In the genomic region with DNA sequence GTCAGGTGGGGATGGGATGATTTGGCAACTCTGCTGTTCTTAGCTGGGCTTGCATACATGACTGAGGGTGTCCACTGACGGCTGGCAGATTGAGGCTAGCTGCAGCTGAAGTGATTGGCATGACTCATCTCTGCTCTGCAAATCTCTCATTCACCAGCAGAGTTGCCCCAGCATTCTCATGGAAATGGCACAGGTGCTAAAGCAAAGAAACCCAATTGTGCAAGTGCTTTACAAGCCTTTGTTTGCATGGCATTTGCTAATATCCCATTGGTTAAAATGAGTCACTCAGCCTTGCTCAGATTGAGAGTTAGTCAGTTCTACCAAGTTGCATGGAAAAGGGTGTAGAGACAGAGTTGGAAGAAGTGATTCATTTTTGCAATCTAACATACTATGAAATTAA, we compare ENCODE assay signal across 15 cellular contexts.
DNase-seq lines count a peak whose midpoint lies in the region; ATAC-seq, FAIRE-seq and TF ChIP-seq lines count a peak whose summit lies in the region.
"Had no signal": no experiment of that assay in that cellular context is flagged by ENCODE, and none has a peak within 500 bp of the region (broad histone marks: within the 10 kb centered on the region; RNA-seq: fewer than 3 reads in every experiment).

No MANE protein-coding gene starts in this region.

- H2BK5ac ChIP-seq in mesenchymal stem cell (ENCODE audit: low read depth, low read length, poor library complexity, severe bottlenecking) = no peak overlapping the region

- intact Hi-C loops in upper lobe of right lung (cut with DNase I) = no loop called here

- H3K18ac ChIP-seq in mesenchymal stem cell (ENCODE audit: low read depth in 1 of 2, low read length in 2 of 2) = no peak overlapping the region

- no peak overlapping the region for H4K91ac ChIP-seq in mesenchymal stem cell (ENCODE audit: low read length)

- H3K14ac ChIP-seq in mesenchymal stem cell (ENCODE audit: low read length in 2 of 2) = no peak overlapping the region

- H2BK120ac ChIP-seq in mesenchymal stem cell (ENCODE audit: low read depth, low read length) = no peak overlapping the region

- H2AK5ac ChIP-seq in mesenchymal stem cell (ENCODE audit: low read length, severe bottlenecking) = no peak overlapping the region

- no peak overlapping the region for H3K9ac ChIP-seq in endodermal cell (ENCODE audit: extremely low read depth, low read length, poor library complexity, severe bottlenecking)
- no peak overlapping the region for H3K9ac ChIP-seq in mesenchymal stem cell (ENCODE audit: low read length)

- peak; percentile 27 for TF ChIP-seq CTCF in endodermal cell (conservative IDR thresholded peaks at IDR 0.05)
- no peak for TF ChIP-seq CTCF in upper lobe of right lung (IDR thresholded peaks at IDR 0.05)

- ATAC-seq in upper lobe of right lung = no peak
- ATAC-seq: left lung had no signal

- H3K27me3 Mint-ChIP-seq in endodermal cell (ENCODE audit: insufficient read depth) = no peaks in the 10 kb centered on the region

- no peak overlapping the region for H4K8ac ChIP-seq in mesenchymal stem cell (ENCODE audit: low read length)

- H2BK12ac ChIP-seq in mesenchymal stem cell (ENCODE audit: low read length in 2 of 2) = no peak overlapping the region

- H3K9me3 Mint-ChIP-seq in endodermal cell = peaks cover 64% of the 10 kb centered on the region

- no peak overlapping the region for H3K4me2 ChIP-seq in mesenchymal stem cell (ENCODE audit: low read length, poor library complexity, severe bottlenecking)

- H3K9me3 ChIP-seq in endodermal cell (ENCODE audit: control insufficient read depth, low read length) (no peaks in the 10 kb centered on the region), mesenchymal stem cell (ENCODE audit: control insufficient read depth, low read length) (peaks cover 7% of the 10 kb centered on the region), small intestine (ENCODE audit: control insufficient read depth, low read depth) (no peaks in the 10 kb centered on the region), upper lobe of right lung (no peaks in the 10 kb centered on the region)

- H3K36me3 ChIP-seq in endodermal cell (ENCODE audit: control insufficient read depth, insufficient read depth, low read length) (no peaks in the 10 kb centered on the region), mesenchymal stem cell (ENCODE audit: control insufficient read depth in 1 of 2, insufficient read depth in 2 of 2, low read depth in 1 of 2, low read length in 2 of 2) (no peaks in the 10 kb centered on the region), small intestine (ENCODE audit: control insufficient read depth in 2 of 2, insufficient read depth in 2 of 2, low read length in 2 of 2) (no peaks in the 10 kb centered on the region), upper lobe of right lung (no peaks in the 10 kb centered on the region)
- H3K36me3 ChIP-seq: left lung had no signal

- FAIRE-seq in small intestine (lab: Jason Lieb, UNC) = no peak
- FAIRE-seq: GM12891 had no signal

- DNase-seq in GM03348 (ENCODE audit: low spot score) (peak; percentile 6), M059J (ENCODE audit: low read depth) (peak; percentile 44), endodermal cell (peak; percentile 87), mesenchymal stem cell (peak; percentile 22), small intestine (no peak), NCI-H2107 treated with DMSO at 0.1 percent for 48 hours (lab: John Stamatoyannopoulos, UW; ENCODE audit: unreplicated experiment) (no peak), NCI-H345 (lab: John Stamatoyannopoulos, UW) (no peak), upper lobe of right lung (no peak)
- DNase-seq: amniotic stem cell; left lung; occipital lobe; stimulated activated CD4-positive, alpha-beta T cell treated with anti-CD3 and anti-CD28 coated beads, Interleukin-2, amount 100 ng/mL, for 24 hours; stimulated activated naive CD4-positive, alpha-beta T cell treated with Interleukin-2 at 50 U/mL for 16 hours had no signal

- H3K4me3 Mint-ChIP-seq in endodermal cell = no peak overlapping the region
- H3K4me3 Mint-ChIP-seq: T-helper 2 cell treated with Interferon-gamma antibody and Interleukin-4, amounts not matched to agents 5 μg/mL and 100 μg/mL, for 36 hours had no signal

- H3K36me3 Mint-ChIP-seq in endodermal cell (ENCODE audit: low read depth) = peaks cover 14% of the 10 kb centered on the region

- H2AFZ ChIP-seq in mesenchymal stem cell (ENCODE audit: low read depth, low read length) = no peak overlapping the region

- H3K27me3 ChIP-seq in endodermal cell (ENCODE audit: control insufficient read depth, insufficient read depth, low read length, poor library complexity, severe bottlenecking) (no peaks in the 10 kb centered on the region), mesenchymal stem cell (ENCODE audit: control insufficient read depth in 1 of 2, insufficient read depth in 1 of 2, low read length in 2 of 2) (no peaks in the 10 kb centered on the region), small intestine (ENCODE audit: control insufficient read depth in 2 of 2, insufficient read depth in 2 of 2, low read length in 2 of 2) (no peaks in the 10 kb centered on the region), upper lobe of right lung (no peaks in the 10 kb centered on the region)
- H3K27me3 ChIP-seq: left lung had no signal

- H3K4me1 ChIP-seq in endodermal cell (ENCODE audit: control insufficient read depth, insufficient read depth, low read length) (no peaks in the 10 kb centered on the region), mesenchymal stem cell (ENCODE audit: control insufficient read depth, insufficient read depth, low read depth, low read length) (no peaks in the 10 kb centered on the region), small intestine (ENCODE audit: control insufficient read depth in 2 of 2, insufficient read depth in 1 of 2, low read depth in 1 of 2, low read length in 1 of 2) (no peaks in the 10 kb centered on the region), upper lobe of right lung (no peaks in the 10 kb centered on the region)
- H3K4me1 ChIP-seq: left lung had no signal

- no peak overlapping the region for H3K23ac ChIP-seq in mesenchymal stem cell (ENCODE audit: low read length in 2 of 2)

- H3K79me1 ChIP-seq in mesenchymal stem cell (replicated peaks; ENCODE audit: low read length, poor library complexity, severe bottlenecking) = no peaks in the 10 kb centered on the region

- H3K27ac ChIP-seq in endodermal cell (ENCODE audit: low read depth, low read length) = no peak overlapping the region
- H3K27ac ChIP-seq in mesenchymal stem cell (ENCODE audit: low read length, poor library complexity, severe bottlenecking) = no peak overlapping the region
- H3K27ac ChIP-seq in small intestine (ENCODE audit: low read depth in 1 of 2, low read length in 1 of 2) = no peak overlapping the region
- H3K27ac ChIP-seq in upper lobe of right lung = no peak overlapping the region
- H3K27ac ChIP-seq: left lung had no signal

- H3K4ac ChIP-seq in mesenchymal stem cell (ENCODE audit: low read depth in 1 of 2, low read length in 2 of 2) = no peak overlapping the region

- H3K4me3 ChIP-seq in endodermal cell (ENCODE audit: low read length) (no peak overlapping the region), mesenchymal stem cell (ENCODE audit: insufficient read depth in 1 of 2, low read depth in 1 of 2, low read length in 2 of 2) (no peak overlapping the region), small intestine (ENCODE audit: low read depth in 1 of 2, low read length in 2 of 2) (no peak overlapping the region), upper lobe of right lung (no peak overlapping the region)
- H3K4me3 ChIP-seq: left lung had no signal

- 59% methylated on average over 1 of the region's 1 CpG; no CpG with 5 or more reads in 1 of the 2 experiments for WGBS in endodermal cell (ENCODE audit: insufficient coverage in 1 of 2, insufficient read length in 1 of 2), 2 experiments
- 68% methylated on average over 1 of the region's 1 CpG for WGBS in mesenchymal stem cell
- 50 to 68% (median 58%) methylated on average over 1 of the region's 1 CpG for WGBS in small intestine, 3 donors

- H3K4me1 Mint-ChIP-seq in endodermal cell = no peaks in the 10 kb centered on the region

- H2BK15ac ChIP-seq in mesenchymal stem cell (ENCODE audit: low read depth, poor library complexity, severe bottlenecking) = no peak overlapping the region

- H3K27ac Mint-ChIP-seq in endodermal cell = peak overlapping the region; percentile 12
- H3K27ac Mint-ChIP-seq: T-helper 2 cell treated with Interferon-gamma antibody and Interleukin-4, amounts not matched to agents 5 μg/mL and 100 μg/mL, for 36 hours had no signal

Comparison
In these comparisons a context has a peak if more than half of its experiments do, and no peak if none do; other contexts are left out.
1. DNase-seq: peak in GM03348 (single experiment), M059J (single experiment), endodermal cell (single experiment) and mesenchymal stem cell (single experiment); none in small intestine (single experiment), NCI-H2107 treated with DMSO at 0.1 percent for 48 hours (single experiment), NCI-H345 (single experiment) and upper lobe of right lung (single experiment).